ENCODE assay signal across 17 cellular contexts in the genomic region with DNA sequence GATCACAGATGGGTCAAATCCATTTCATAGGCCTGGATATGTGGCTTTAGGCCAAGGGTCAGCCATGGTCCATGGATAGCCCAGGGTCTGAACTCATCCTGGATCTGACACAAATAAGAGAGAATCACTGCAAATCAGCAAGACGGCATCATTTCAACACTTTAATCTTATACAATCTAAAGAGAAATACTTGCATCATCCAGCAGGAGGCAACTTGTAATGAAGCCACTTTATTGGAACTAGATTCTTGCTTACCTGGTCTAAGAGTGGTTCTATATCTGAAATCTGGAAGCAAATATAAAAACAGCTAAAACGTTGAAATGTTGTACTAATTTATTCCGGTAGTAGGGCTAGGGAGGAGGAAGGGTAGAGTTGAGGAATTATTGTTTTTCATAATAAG.
"Had no signal": no experiment of that assay in that cellular context is flagged by ENCODE, and none has a peak within 500 bp of the region (broad histone marks: within the 10 kb centered on the region; RNA-seq: fewer than 3 reads in every experiment).

No MANE protein-coding gene starts in this region.

- H3K9me3 ChIP-seq: mucosa of descending colon, stomach, testis had no signal

- H3K4me1 ChIP-seq: stomach, testis had no signal

- H3K4me1 Mint-ChIP-seq: activated T-helper 17 cell treated with anti-CD3 and anti-CD28 coated beads, Interleukin-2, amount 50 U/mL, for 72 hours; naive thymus-derived CD4-positive, alpha-beta T cell had no signal

- DNase-seq: activated CD4-positive, CD25-positive, alpha-beta regulatory T cell treated with anti-CD3 and anti-CD28 coated beads, Interleukin-2, amount 50 U/mL, for 72 hours; activated naive CD4-positive, alpha-beta T cell treated with Interleukin-2 at 50 U/mL for 16 hours; activated T-cell treated with anti-CD3 and anti-CD28 coated beads for 4 hours; anterior cingulate cortex; effector memory CD8-positive, alpha-beta T cell; erythroblast; mucosa of descending colon; naive thymus-derived CD4-positive, alpha-beta T cell; retina; stimulated activated CD4-positive, alpha-beta T cell treated with anti-CD3 and anti-CD28 coated beads, Interleukin-12 subunit alpha, Interleukin-12 subunit beta, amount 100 ng/mL, for 4 hours; stimulated activated CD4-positive, alpha-beta T cell treated with anti-CD3 and anti-CD28 coated beads, Interleukin-2, amount 100 ng/mL, for 24 hours; stomach; T-helper 9 cell; testis had no signal

- H3K27me3 Mint-ChIP-seq: activated T-helper 17 cell treated with anti-CD3 and anti-CD28 coated beads, Interleukin-2, amount 50 U/mL, for 72 hours; dendritic cell treated with granulocyte-macrophage colony-stimulating factor and Interleukin-4, amounts not matched to agents 40 ng/mL and 50 ng/mL, for 4 days; effector memory CD8-positive, alpha-beta T cell; naive thymus-derived CD4-positive, alpha-beta T cell had no signal

- H3K27me3 ChIP-seq: stomach, testis had no signal

- H3K4me3 Mint-ChIP-seq: activated T-helper 17 cell treated with anti-CD3 and anti-CD28 coated beads, Interleukin-2, amount 50 U/mL, for 72 hours; dendritic cell treated with granulocyte-macrophage colony-stimulating factor and Interleukin-4, amounts not matched to agents 40 ng/mL and 50 ng/mL, for 4 days; effector memory CD8-positive, alpha-beta T cell; naive thymus-derived CD4-positive, alpha-beta T cell had no signal

- H3K27ac ChIP-seq: stomach, testis had no signal

- H3K4me3 ChIP-seq: mucosa of descending colon, stomach, testis had no signal

- H3K27ac Mint-ChIP-seq: activated T-helper 17 cell treated with anti-CD3 and anti-CD28 coated beads, Interleukin-2, amount 50 U/mL, for 72 hours; dendritic cell treated with granulocyte-macrophage colony-stimulating factor and Interleukin-4, amounts not matched to agents 40 ng/mL and 50 ng/mL, for 4 days; effector memory CD8-positive, alpha-beta T cell; naive thymus-derived CD4-positive, alpha-beta T cell had no signal

- ATAC-seq: activated T-helper 17 cell treated with anti-CD3 and anti-CD28 coated beads, Interleukin-2, amount 50 U/mL, for 72 hours; effector memory CD8-positive, alpha-beta T cell; left lobe of liver; mucosa of descending colon; naive thymus-derived CD4-positive, alpha-beta T cell had no signal

- H3K36me3 Mint-ChIP-seq: naive thymus-derived CD4-positive, alpha-beta T cell had no signal

- H3K36me3 ChIP-seq: stomach had no signal
